Comparison of ENCODE assay signal across 9 cellular contexts in genomic region chrX:103941201-103941975, GRCh38. TPM values are rescaled to one million over a fixed set of nuclear protein-coding genes. Genes with fewer than 3 reads are reported as not detected.
DNase-seq lines count a peak whose midpoint lies in the region; ATAC-seq and TF ChIP-seq lines count a peak whose summit lies in the region.
"Had no signal": no experiment of that assay in that cellular context is flagged by ENCODE, and none has a peak within 500 bp of the region (broad histone marks: within the 10 kb centered on the region; RNA-seq: fewer than 3 reads in every experiment).

No MANE protein-coding gene starts in this region.

- BruUV-seq in HCT116 (replicated peaks; lab: Mats Ljungman, UMichigan): no TSS peak

- no peaks in the 10 kb centered on the region for H3K4me1 ChIP-seq in HCT116 (ENCODE audit: control insufficient read depth in 1 of 2, insufficient read depth in 2 of 2, low read length in 2 of 2)

- H3K4me3 Mint-ChIP-seq in activated naive CD4-positive, alpha-beta T cell treated with anti-CD3 and anti-CD28 coated beads for 36 hours: no peak overlapping the region
- H3K4me3 Mint-ChIP-seq: activated naive CD8-positive, alpha-beta T cell treated with anti-CD3 and anti-CD28 coated beads, Interleukin-2, amount 10 ng/mL, durations not matched to agents 7 days and 5 days had no signal

- no peaks in the 10 kb centered on the region for H3K79me2 ChIP-seq in HCT116 (ENCODE audit: insufficient read depth, low read length)

- H3K4me3 ChIP-seq in HCT116 (replicated peaks in 1 of 2; ENCODE audit: low read depth in 1 of 2, low read length in 2 of 2): no peak overlapping the region

- H3K27ac ChIP-seq in HCT116 (ENCODE audit: low read depth, low read length): no peak overlapping the region

- no peaks in the 10 kb centered on the region for H3K9me2 ChIP-seq in HCT116 (ENCODE audit: insufficient read depth)

- TF ChIP-seq CTCF in HCT116 (IDR thresholded peaks at IDR 0.05 in 2 of 3, conservative IDR thresholded peaks at IDR 0.05 in 1 of 3; ENCODE audit: borderline replicate concordance in 1 of 3, insufficient read depth in 1 of 3, low read depth in 2 of 3, low read length in 2 of 3): peak; percentile 26 to 45 (median 41); a peak in 4 of 6 replicates

- H3K4me2 ChIP-seq in HCT116 (ENCODE audit: low read length): no peak overlapping the region

- H3K9me3 Mint-ChIP-seq in activated naive CD4-positive, alpha-beta T cell treated with anti-CD3 and anti-CD28 coated beads for 36 hours: no peaks in the 10 kb centered on the region
- H3K9me3 Mint-ChIP-seq: activated naive CD8-positive, alpha-beta T cell treated with anti-CD3 and anti-CD28 coated beads, Interleukin-2, amount 10 ng/mL, durations not matched to agents 7 days and 5 days had no signal

- H3K9me3 ChIP-seq in HCT116 (ENCODE audit: control insufficient read depth in 1 of 2, insufficient read depth in 1 of 2, low read depth in 1 of 2, low read length in 2 of 2): no peaks in the 10 kb centered on the region

- no peak overlapping the region for H3K27ac Mint-ChIP-seq in activated naive CD4-positive, alpha-beta T cell treated with anti-CD3 and anti-CD28 coated beads for 36 hours
- H3K27ac Mint-ChIP-seq: activated naive CD8-positive, alpha-beta T cell treated with anti-CD3 and anti-CD28 coated beads, Interleukin-2, amount 10 ng/mL, durations not matched to agents 7 days and 5 days had no signal

- H3K36me3 Mint-ChIP-seq in activated naive CD4-positive, alpha-beta T cell treated with anti-CD3 and anti-CD28 coated beads for 36 hours (ENCODE audit: low read depth): no peaks in the 10 kb centered on the region

- no peaks in the 10 kb centered on the region for H3K27me3 ChIP-seq in HCT116 (ENCODE audit: insufficient read depth, low read length)

- H3K36me3 ChIP-seq in HCT116 (ENCODE audit: control insufficient read depth in 1 of 2, insufficient read depth in 2 of 2, low read length in 2 of 2): no peaks in the 10 kb centered on the region

- TF ChIP-seq RAD21 in HCT116 (IDR thresholded peaks at IDR 0.05; ENCODE audit: low read depth): peak; percentile 45

- DNase-seq in activated naive CD4-positive, alpha-beta T cell treated with anti-CD3 and anti-CD28 coated beads for 36 hours: peak; percentile 5
- no peak for DNase-seq in activated naive CD4-positive, alpha-beta T cell (lab: John Stamatoyannopoulos, UW)
- DNase-seq in HCT116 (ENCODE audit: low read depth, low spot score): no peak
- DNase-seq in NCI-H524 treated with DMSO at 0.1 percent for 48 hours (lab: John Stamatoyannopoulos, UW): peak; percentile 1
- DNase-seq in epidermal melanocyte (ENCODE audit: insufficient read length, low spot score): peak; percentile 16
- DNase-seq in pons (ENCODE audit: low spot score): peak; percentile 35
- no peak for DNase-seq in T1000 (lab: John Stamatoyannopoulos, UW)
- DNase-seq: activated naive CD8-positive, alpha-beta T cell treated with anti-CD3 and anti-CD28 coated beads, Interleukin-2, amount 10 ng/mL, durations not matched to agents 7 days and 5 days had no signal

- CTCF ChIA-PET in activated naive CD4-positive, alpha-beta T cell treated with anti-CD3 and anti-CD28 coated beads for 36 hours (lab: Charles Lee): interaction anchor here (0.9 to 2.0 kb wide), 3 partner anchors 9 to 96 kb away, joined by 3 to 8 read pairs (median 4); no protein-coding TSS in a partner anchor
- CTCF ChIA-PET in HCT116 (lab: Charles Lee): interaction anchor here (0.8 to 2.9 kb wide), 2 partner anchors 23 to 96 kb away, joined by 3 to 25 read pairs; no protein-coding TSS in a partner anchor

- intact Hi-C loops in activated naive CD4-positive, alpha-beta T cell treated with anti-CD3 and anti-CD28 coated beads for 36 hours (cut with micrococcal nuclease): loop anchor here (1.0 kb wide), 2 partner anchors 23 to 96 kb away; no protein-coding TSS in a partner anchor
- intact Hi-C loops in HCT116 (cut with micrococcal nuclease): loop anchor here (1.0 kb wide), 1 partner anchor 96 kb away; no protein-coding TSS in a partner anchor

- H3K4me1 Mint-ChIP-seq in activated naive CD4-positive, alpha-beta T cell treated with anti-CD3 and anti-CD28 coated beads for 36 hours (ENCODE audit: low read depth): peaks cover 34% of the 10 kb centered on the region

- H3K27me3 Mint-ChIP-seq in activated naive CD4-positive, alpha-beta T cell treated with anti-CD3 and anti-CD28 coated beads for 36 hours (ENCODE audit: low read depth): no peaks in the 10 kb centered on the region
- H3K27me3 Mint-ChIP-seq: activated naive CD8-positive, alpha-beta T cell treated with anti-CD3 and anti-CD28 coated beads, Interleukin-2, amount 10 ng/mL, durations not matched to agents 7 days and 5 days had no signal

- H4K20me1 ChIP-seq in HCT116 (ENCODE audit: insufficient read depth): no peaks in the 10 kb centered on the region

- no peak overlapping the region for H3K9ac ChIP-seq in HCT116 (ENCODE audit: low read length)

- POLR2A ChIA-PET in HCT116 (lab: Charles Lee): no interaction called here

- RAD21 ChIA-PET in HCT116 (lab: Charles Lee; ENCODE audit: low non-redundant PET in 1 of 2, low total read pairs in 2 of 2, uncharacterized antibody in 2 of 2, unreplicated experiment in 2 of 2): no interaction called here

- H2AFZ ChIP-seq in HCT116 (ENCODE audit: low read depth, low read length, poor library complexity, severe bottlenecking): no peak overlapping the region

- ATAC-seq in HCT116 (peak; percentile 60; the same call in 1 of the 2 replicates), GM19324 (IDR thresholded peaks at IDR 0.05; ENCODE audit: low FRiP score, unreplicated experiment) (no peak)

- TF ChIP-seq POLR2A in HCT116 (IDR thresholded peaks at IDR 0.05; ENCODE audit: borderline replicate concordance, extremely low read depth, insufficient read depth, insufficient read length): no peak

TF ChIP-seq in HCT116, 20 proteins besides CTCF, POLR2A, EP300 and RAD21:
- no peak for TF ChIP-seq ELF1 (IDR thresholded peaks at IDR 0.05; ENCODE audit: borderline replicate concordance, low read depth)

RNA-seq across cellular contexts. Expression of gene TMSB15B, which starts 21.0 kb away (rescaled TPM):
- 1 to 10 TPM; 7.2 to 8.6 TPM for total RNA-seq in activated naive CD4-positive, alpha-beta T cell treated with anti-CD3 and anti-CD28 coated beads for 36 hours
- total RNA-seq in HCT116 (2021; ENCODE audit: unreplicated experiment): 0.39 TPM
- 0.25 and 0.30 TPM in 2 replicates for polyA plus RNA-seq in HCT116 (2012)

Comparison
In these comparisons a context has a peak if more than half of its experiments do, and no peak if none do; other contexts are left out.
1. DNase-seq: peak in activated naive CD4-positive, alpha-beta T cell treated with anti-CD3 and anti-CD28 coated beads for 36 hours (single experiment), NCI-H524 treated with DMSO at 0.1 percent for 48 hours (single experiment), epidermal melanocyte (single experiment) and pons (single experiment); none in activated naive CD4-positive, alpha-beta T cell (0 of 4), HCT116 (single experiment) and T1000 (single experiment).